ENCODE assay signal across 8 cellular contexts in genomic region chr18:13726228-13726971, GRCh38. TPM values are rescaled to one million over a fixed set of nuclear protein-coding genes. Genes with fewer than 3 reads are reported as not detected.
DNase-seq lines count a peak whose midpoint lies in the region; ATAC-seq and TF ChIP-seq lines count a peak whose summit lies in the region.

TSS of gene FAM210A (minus strand) at chr18:13726558. CDS start at chr18:13682077, 44,481 bp downstream.
TSS of gene RNMT (plus strand) at chr18:13726673. CDS start at chr18:13731518, 4,845 bp downstream.

- TF ChIP-seq CTCF in GM13976 (IDR thresholded peaks at IDR 0.05; ENCODE audit: borderline replicate concordance, control extremely low read depth, extremely low read depth, insufficient read depth, missing control alignments): peak; percentile 32
- TF ChIP-seq CTCF in upper lobe of right lung (IDR thresholded peaks at IDR 0.05): peak; percentile 7

- peak; percentile 88 for ATAC-seq in HG02870 (IDR thresholded peaks at IDR 0.05; ENCODE audit: unreplicated experiment)
- ATAC-seq in left cardiac atrium: peak; percentile 98
- peak; percentile 98 for ATAC-seq in upper lobe of right lung

- intact Hi-C loops in T-helper 1 cell treated with Interleukin-12 subunit alpha and Interleukin-12 subunit beta and Interleukin-4 antibody, amounts not matched to agents 30 ng/mL and 1 ng/mL, for 36 hours (cut with micrococcal nuclease): loop anchor here (1.0 to 5.0 kb wide), 15 partner anchors 114 to 1876 kb away; partner anchors contain the start of genes AFG3L2, CEP192, CEP76 and CHMP1B
- intact Hi-C loops in left cardiac atrium (cut with DNase I): loop anchor here (5.0 to 10.0 kb wide), 3 partner anchors 112 to 172 kb away; no protein-coding TSS in a partner anchor
- intact Hi-C loops in posterior vena cava (cut with DNase I): loop anchor here in 1 of 2 donors (5.0 to 10.0 kb wide), 2 partner anchors 182 to 509 kb away; partner anchors contain the start of gene LDLRAD4
- intact Hi-C loops in upper lobe of right lung (cut with DNase I): no loop called here

- in situ Hi-C loops in GM13976 (cut with MboI; ENCODE audit: low sequenced_read_pairs, unreplicated experiment): no loop called here

- peak within 1 kb of the TSS; percentile 99 for H3K4me3 ChIP-seq in upper lobe of right lung

- peaks cover 2% of the 10 kb centered on the region for H3K36me3 ChIP-seq in upper lobe of right lung

- H3K9me3 ChIP-seq in upper lobe of right lung: no peaks in the 10 kb centered on the region

- H3K27ac ChIP-seq in upper lobe of right lung: peak within 1 kb of the TSS; percentile 96

- DNase-seq in GM13976 (ENCODE audit: low spot score) (peak; percentile 95), NCI-H146 treated with DMSO at 0.1 percent for 48 hours (lab: John Stamatoyannopoulos, UW; ENCODE audit: unreplicated experiment) (peak; percentile 97), amniotic stem cell (lab: John Stamatoyannopoulos, UW) (peak; percentile 92), left cardiac atrium (peak; percentile 98), posterior vena cava (ENCODE audit: low spot score) (peak; percentile 99), upper lobe of right lung (peak; percentile 98)

- peaks cover 25% of the 10 kb centered on the region for H3K4me1 ChIP-seq in upper lobe of right lung

- no peaks in the 10 kb centered on the region for H3K27me3 ChIP-seq in upper lobe of right lung

RNA-seq across cellular contexts. Expression of gene FAM210A, which starts in this region (rescaled TPM):
- total RNA-seq in T-helper 1 cell treated with Interleukin-12 subunit alpha and Interleukin-12 subunit beta and Interleukin-4 antibody, amounts not matched to agents 30 ng/mL and 1 ng/mL, for 36 hours: 17.2 and 21.7 TPM in 2 replicates
- total RNA-seq in left cardiac atrium: 10 to 100 TPM; 39.7 to 58.4 TPM
- total RNA-seq in posterior vena cava: 10 to 100 TPM; 12.9 to 18.4 TPM
- total RNA-seq in upper lobe of right lung: 13.1 TPM

RNA-seq across cellular contexts. Expression of gene RNMT, which starts in this region (rescaled TPM):
- 35.5 and 38.4 TPM in 2 replicates for total RNA-seq in T-helper 1 cell treated with Interleukin-12 subunit alpha and Interleukin-12 subunit beta and Interleukin-4 antibody, amounts not matched to agents 30 ng/mL and 1 ng/mL, for 36 hours
- total RNA-seq in left cardiac atrium: 10 to 100 TPM; 21.9 to 39.1 TPM
- 10 to 100 TPM; 28.8 to 33.3 TPM for total RNA-seq in posterior vena cava
- 30.9 TPM for total RNA-seq in upper lobe of right lung

Comparison
In these comparisons a context has a peak if more than half of its experiments do, and no peak if none do; other contexts are left out.
1. Peak in every context shown above with its lines: DNase-seq, ATAC-seq, H3K4me3 ChIP-seq and H3K27ac ChIP-seq.